17 cellular contexts compared by ENCODE assay signal in the genomic region with DNA sequence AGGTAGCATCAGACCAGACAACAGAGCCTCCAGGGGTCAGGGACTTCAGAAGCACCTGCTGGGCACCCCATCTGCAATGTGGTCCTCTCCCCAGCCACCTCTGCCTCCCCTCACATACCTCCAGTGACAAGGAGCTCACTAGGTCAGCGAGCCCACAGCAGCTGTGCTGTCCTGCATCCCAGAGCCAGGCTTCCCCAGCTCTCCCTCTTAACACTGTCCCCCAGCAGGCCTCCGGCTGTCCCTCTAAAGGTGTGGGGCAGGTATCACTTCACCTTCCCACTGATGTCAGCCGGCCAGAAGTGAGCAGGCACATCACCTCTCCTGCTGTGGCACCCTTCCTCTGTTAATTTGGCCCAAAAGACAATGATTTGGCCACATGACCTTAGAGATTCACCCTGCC.
"Had no signal": no experiment of that assay in that cellular context is flagged by ENCODE, and none has a peak within 500 bp of the region (broad histone marks: within the 10 kb centered on the region; RNA-seq: fewer than 3 reads in every experiment).

No MANE protein-coding gene starts in this region.

- H3K4me1 ChIP-seq: left lung, pancreas, right lobe of liver, testis had no signal

- H3K36me3 ChIP-seq: cardiac muscle cell, left lung, pancreas, right lobe of liver had no signal

- H3K27me3 ChIP-seq: testis had no signal

- ATAC-seq: activated CD4-positive, CD25-positive, alpha-beta regulatory T cell treated with anti-CD3 and anti-CD28 coated beads, Interleukin-2, amount 50 U/mL, for 24 hours; left lung; pancreas; right lobe of liver; stimulated activated memory B cell treated with anti-CD40 and anti-IgM and Interleukin-4, amounts not matched to agents 10 μg/mL and 1 μg/mL and 100 μg/mL, for 72 hours had no signal

- DNase-seq: activated CD4-positive, alpha-beta T cell treated with anti-CD3 and anti-CD28 coated beads, Interleukin-2, amount 50 U/mL, for 48 hours; amniotic stem cell; foreskin melanocyte; glutamatergic neuron; hippocampal formation; stimulated activated CD4-positive, alpha-beta T cell treated with anti-CD3 and anti-CD28 coated beads, Interleukin-4, amount 100 ng/mL, for 24 hours; T-helper 1 cell; T-helper 9 cell; testis had no signal

- H3K9me3 ChIP-seq: left lung, pancreas, right lobe of liver, testis had no signal

- H3K4me3 ChIP-seq: cardiac muscle cell, dorsolateral prefrontal cortex, left lung, pancreas, right lobe of liver, smooth muscle cell, testis had no signal

- H3K27ac ChIP-seq: cardiac muscle cell, dorsolateral prefrontal cortex, left lung, pancreas, right lobe of liver, testis had no signal
